Comparison of ENCODE assay signal across 2 cellular contexts in genomic region chr20:3745686-3746173, GRCh38.
TF ChIP-seq lines count a peak whose summit lies in the region.

No MANE protein-coding gene starts in this region.

TF ChIP-seq in H1, 55 proteins besides CTCF, POLR2A, EP300 and RAD21:
- TF ChIP-seq CBX8 (IDR thresholded peaks at IDR 0.05; ENCODE audit: borderline replicate concordance, low read depth, low read length) (no peak), TAF1 (IDR thresholded peaks at IDR 0.05; ENCODE audit: low read depth, low read length) (no peak), BACH1 (IDR thresholded peaks at IDR 0.05; ENCODE audit: low read length) (no peak), CTBP2 (IDR thresholded peaks at IDR 0.05; ENCODE audit: borderline replicate concordance, insufficient read depth, insufficient read length, low read length) (no peak), SIRT6 (IDR thresholded peaks at IDR 0.05; ENCODE audit: low read length) (no peak), RFX5 (IDR thresholded peaks at IDR 0.05; ENCODE audit: borderline replicate concordance, low read depth, low read length) (no peak), MAFK (IDR thresholded peaks at IDR 0.05; ENCODE audit: low read depth, low read length) (no peak), KDM5A (IDR thresholded peaks at IDR 0.05; ENCODE audit: low read length) (no peak), MAX (IDR thresholded peaks at IDR 0.05) (no peak), EZH2 (IDR thresholded peaks at IDR 0.05; ENCODE audit: low read depth, low read length, severe bottlenecking) (no peak), CHD1 (IDR thresholded peaks at IDR 0.05; ENCODE audit: low read depth, low read length) (no peak), SRF (IDR thresholded peaks at IDR 0.05; ENCODE audit: low read depth, low read length) (no peak), PHF8 (conservative IDR thresholded peaks at IDR 0.05; ENCODE audit: low read depth, low read length) (no peak), BCL11A (IDR thresholded peaks at IDR 0.05; ENCODE audit: low read depth in 2 of 2, low read length in 2 of 2) (no peak)

TF ChIP-seq in neural cell, 6 proteins besides CTCF, POLR2A, EP300 and RAD21:
- no peak for TF ChIP-seq MXI1 (conservative IDR thresholded peaks at IDR 0.05; ENCODE audit: poor library complexity, severe bottlenecking)
- no peak for TF ChIP-seq SMC3 (conservative IDR thresholded peaks at IDR 0.05; ENCODE audit: poor library complexity)
- no peak for TF ChIP-seq EZH2 (IDR thresholded peaks at IDR 0.05; ENCODE audit: borderline replicate concordance, insufficient read depth, low read length, poor library complexity, severe bottlenecking)
- TF ChIP-seq POLR2AphosphoS5 (IDR thresholded peaks at IDR 0.05): no peak
- TF ChIP-seq TAF1 (IDR thresholded peaks at IDR 0.05; ENCODE audit: low read depth): no peak
- no peak for TF ChIP-seq REST (IDR thresholded peaks at IDR 0.05; ENCODE audit: borderline replicate concordance)
